Comparison of ENCODE assay signal across 8 cellular contexts in genomic region chr2:179263460-179264237, GRCh38. TPM values are rescaled to one million over a fixed set of nuclear protein-coding genes. Genes with fewer than 3 reads are reported as not detected.
DNase-seq lines count a peak whose midpoint lies in the region; ATAC-seq and TF ChIP-seq lines count a peak whose summit lies in the region.

No MANE protein-coding gene starts in this region.

- H2AFZ ChIP-seq in neural cell (ENCODE audit: low read depth, low read length) = peak overlapping the region; percentile 53

- no peak for TF ChIP-seq POLR2A in gastroesophageal sphincter (IDR thresholded peaks at IDR 0.05)

- H3K4me3 ChIP-seq in gastroesophageal sphincter (peak overlapping the region; percentile 65 to 83), neural cell (ENCODE audit: low read length) (peak overlapping the region; percentile 90)

- peaks cover 8 to 55% (median 9%) of the 10 kb centered on the region in 3 donors for H3K4me1 ChIP-seq in gastroesophageal sphincter

- peak overlapping the region; percentile 84 for H3K4me3 Mint-ChIP-seq in activated naive CD4-positive, alpha-beta T cell treated with anti-CD3 and anti-CD28 coated beads, Interleukin-2, amount 10 ng/mL, durations not matched to agents 7 days and 5 days

- DNase-seq in AG20443 (ENCODE audit: low spot score) (peak; percentile 48), NCI-H510A (lab: John Stamatoyannopoulos, UW) (peak; percentile 33), GOT3 (lab: John Stamatoyannopoulos, UW) (no peak)
- DNase-seq in activated naive CD4-positive, alpha-beta T cell treated with anti-CD3 and anti-CD28 coated beads, Interleukin-2, amount 10 ng/mL, durations not matched to agents 7 days and 5 days = peak; percentile 34

- H3K27ac ChIP-seq in gastroesophageal sphincter (peak overlapping the region; percentile 82 to 96 (median 94)), neural cell (ENCODE audit: low read length) (peak overlapping the region; percentile 92)

- H3K27ac Mint-ChIP-seq in activated naive CD4-positive, alpha-beta T cell treated with anti-CD3 and anti-CD28 coated beads, Interleukin-2, amount 10 ng/mL, durations not matched to agents 7 days and 5 days = peak overlapping the region; percentile 4

- H4K20me1 ChIP-seq in neural cell (ENCODE audit: insufficient read depth) = peaks cover 3% of the 10 kb centered on the region

- peak; percentile 31 for ATAC-seq in GM18517 (IDR thresholded peaks at IDR 0.05; ENCODE audit: unreplicated experiment)
- ATAC-seq in HG03045 (IDR thresholded peaks at IDR 0.05; ENCODE audit: unreplicated experiment) = peak; percentile 24
- ATAC-seq in gastroesophageal sphincter = peak; percentile 26

- no peaks in the 10 kb centered on the region for H3K9me3 ChIP-seq in gastroesophageal sphincter
- no peaks in the 10 kb centered on the region for H3K9me3 ChIP-seq in neural cell (ENCODE audit: low read length)

- H3F3A ChIP-seq in neural cell (ENCODE audit: insufficient read depth, low read length, poor library complexity, severe bottlenecking) = peaks cover 3% of the 10 kb centered on the region

- CTCF ChIA-PET in activated naive CD4-positive, alpha-beta T cell treated with anti-CD3 and anti-CD28 coated beads, Interleukin-2, amount 10 ng/mL, durations not matched to agents 7 days and 5 days (lab: Charles Lee) = interaction anchor here (1.4 kb wide), 2 partner anchors 12 to 24 kb away, joined by 3 to 5 read pairs; no protein-coding TSS in a partner anchor

- H3K9me2 ChIP-seq in neural cell (ENCODE audit: insufficient read depth, low read length) = no peaks in the 10 kb centered on the region

- no peaks in the 10 kb centered on the region for H3K9me3 Mint-ChIP-seq in activated naive CD4-positive, alpha-beta T cell treated with anti-CD3 and anti-CD28 coated beads, Interleukin-2, amount 10 ng/mL, durations not matched to agents 7 days and 5 days

- H3K27me3 Mint-ChIP-seq in activated naive CD4-positive, alpha-beta T cell treated with anti-CD3 and anti-CD28 coated beads, Interleukin-2, amount 10 ng/mL, durations not matched to agents 7 days and 5 days = peaks cover 32% of the 10 kb centered on the region

- TF ChIP-seq RAD21 in neural cell (conservative IDR thresholded peaks at IDR 0.05) = no peak

- peak overlapping the region; percentile 66 for H3K4me2 ChIP-seq in neural cell (ENCODE audit: low read length)

- no peak for TF ChIP-seq CTCF in gastroesophageal sphincter (IDR thresholded peaks at IDR 0.05)
- no peak for TF ChIP-seq CTCF in neural cell (IDR thresholded peaks at IDR 0.05; ENCODE audit: poor library complexity, severe bottlenecking)

- peaks cover 24% of the 10 kb centered on the region for H3K4me1 Mint-ChIP-seq in activated naive CD4-positive, alpha-beta T cell treated with anti-CD3 and anti-CD28 coated beads, Interleukin-2, amount 10 ng/mL, durations not matched to agents 7 days and 5 days

- peak overlapping the region; percentile 96 for H3K9ac ChIP-seq in neural cell (ENCODE audit: low read length)

- peaks cover 46% of the 10 kb centered on the region for H3K79me2 ChIP-seq in neural cell (replicated peaks; ENCODE audit: insufficient read depth, low read length)

- H3K36me3 Mint-ChIP-seq in activated naive CD4-positive, alpha-beta T cell treated with anti-CD3 and anti-CD28 coated beads, Interleukin-2, amount 10 ng/mL, durations not matched to agents 7 days and 5 days = peaks cover 5% of the 10 kb centered on the region

- 0 to 1% methylated on average over 10 of the region's 47 CpGs for WGBS in gastroesophageal sphincter (ENCODE audit: low coverage in 1 of 2), 2 donors

- H3K36me3 ChIP-seq in gastroesophageal sphincter = no peaks in the 10 kb centered on the region
- H3K36me3 ChIP-seq in neural cell (ENCODE audit: insufficient read depth, low read length) = no peaks in the 10 kb centered on the region

- TF ChIP-seq EP300 in gastroesophageal sphincter (IDR thresholded peaks at IDR 0.05) = no peak
- TF ChIP-seq EP300 in neural cell (conservative IDR thresholded peaks at IDR 0.05; ENCODE audit: poor library complexity, severe bottlenecking) = peak; percentile 68

- H3K27me3 ChIP-seq in gastroesophageal sphincter (no peaks in the 10 kb centered on the region), neural cell (ENCODE audit: insufficient read depth, low read depth, low read length) (no peaks in the 10 kb centered on the region)

TF ChIP-seq in neural cell, 6 proteins besides CTCF, POLR2A, EP300 and RAD21:
- TF ChIP-seq EZH2 (IDR thresholded peaks at IDR 0.05; ENCODE audit: borderline replicate concordance, insufficient read depth, low read length, poor library complexity, severe bottlenecking) = no peak
- peak; percentile 75 for TF ChIP-seq REST (IDR thresholded peaks at IDR 0.05; ENCODE audit: borderline replicate concordance)
- peak; percentile 39 for TF ChIP-seq SMC3 (conservative IDR thresholded peaks at IDR 0.05; ENCODE audit: poor library complexity)
- peak; percentile 69 for TF ChIP-seq MXI1 (conservative IDR thresholded peaks at IDR 0.05; ENCODE audit: poor library complexity, severe bottlenecking)
- TF ChIP-seq POLR2AphosphoS5 (IDR thresholded peaks at IDR 0.05) = peak; percentile 74
- TF ChIP-seq TAF1 (IDR thresholded peaks at IDR 0.05; ENCODE audit: low read depth) = peak; percentile 80
TF ChIP-seq in neural cell: peak in this region for 5.

RNA-seq across cellular contexts. Expression of gene SESTD1, which starts 1.0 kb away (rescaled TPM):
- total RNA-seq in gastroesophageal sphincter = 100 to 1,000 TPM in 1 of 4 donors, 10 to 100 TPM in 3; 47.9 to 103 (median 68.5) TPM
- 34.8 and 39.5 TPM in 2 replicates for polyA plus RNA-seq in neural cell
- 86.4 and 116 TPM in 2 replicates for polyA minus RNA-seq in neural cell
